ENCODE assay signal across 18 cellular contexts in genomic region chr6:135937126-135937525, GRCh38.
DNase-seq lines count a peak whose midpoint lies in the region; ATAC-seq, FAIRE-seq and TF ChIP-seq lines count a peak whose summit lies in the region.
"Had no signal": no experiment of that assay in that cellular context is flagged by ENCODE, and none has a peak within 500 bp of the region (broad histone marks: within the 10 kb centered on the region; RNA-seq: fewer than 3 reads in every experiment).

No MANE protein-coding gene starts in this region.

- H3K4me1 Mint-ChIP-seq in HFFc6 (ENCODE audit: low read depth) = peaks cover 61% of the 10 kb centered on the region
- H3K4me1 Mint-ChIP-seq: activated naive CD4-positive, alpha-beta T cell treated with anti-CD3 and anti-CD28 coated beads, Interleukin-2, amount 50 U/mL, for 24 hours; CD4-positive, CD25-positive, alpha-beta regulatory T cell; central memory CD8-positive, alpha-beta T cell had no signal

- FAIRE-seq in A549 (lab: Jason Lieb, UNC) = no peak
- FAIRE-seq: HTR-8/SVneo had no signal

- no peak for TF ChIP-seq CTCF in A549 (IDR thresholded peaks at IDR 0.05)
- TF ChIP-seq CTCF in HFFc6 (IDR thresholded peaks at IDR 0.05) = no peak
- no peak for TF ChIP-seq CTCF in psoas muscle (IDR thresholded peaks at IDR 0.05)

- no peaks in the 10 kb centered on the region for H3K27me3 Mint-ChIP-seq in HFFc6 (ENCODE audit: insufficient read depth)
- H3K27me3 Mint-ChIP-seq: activated naive CD4-positive, alpha-beta T cell treated with anti-CD3 and anti-CD28 coated beads, Interleukin-2, amount 50 U/mL, for 24 hours; CD4-positive, CD25-positive, alpha-beta regulatory T cell; central memory CD8-positive, alpha-beta T cell; stimulated activated naive CD8-positive, alpha-beta T cell treated with anti-CD3 and anti-CD28 coated beads, Interleukin-15, Interleukin-2, amounts not matched to agents 100 ng/mL and 50 ng/mL, for 24 hours had no signal

- no peak for TF ChIP-seq POLR2A in A549 (IDR thresholded peaks at IDR 0.05; ENCODE audit: low read length)

- POLR2A ChIA-PET in A549 (lab: Yijun Ruan, JAX) = no interaction called here

- no peak overlapping the region for H3K4me3 ChIP-seq in A549
- H3K4me3 ChIP-seq in psoas muscle = no peak overlapping the region
- H3K4me3 ChIP-seq: transverse colon had no signal

- CTCF ChIA-PET in A549 (lab: Yijun Ruan, JAX) = interaction anchor here (1.1 kb wide), 1 partner anchor 289 kb away, joined by 3 read pairs; no protein-coding TSS in a partner anchor

- no peak for DNase-seq in A549 (ENCODE audit: low read depth in 1 of 2, low spot score in 1 of 2)
- no peak for DNase-seq in HFFc6
- peak; percentile 74 to 88 for DNase-seq in cerebellar nuclear complex (lab: John Stamatoyannopoulos, UW)
- DNase-seq in psoas muscle = no peak
- no peak for DNase-seq in NCI-H2227 (lab: John Stamatoyannopoulos, UW; ENCODE audit: unreplicated experiment)
- no peak for DNase-seq in NCI-H2227 treated with DMSO at 0.1 percent for 48 hours (lab: John Stamatoyannopoulos, UW)
- DNase-seq: CD4-positive, CD25-positive, alpha-beta regulatory T cell; effector CD8-positive, alpha-beta T cell; MV-4-11; NCI-H1694; stimulated activated CD4-positive, alpha-beta T cell treated with anti-CD3 and anti-CD28 coated beads, Interleukin-4, amount 100 ng/mL, for 24 hours; transverse colon had no signal

- TF ChIP-seq RAD21 in A549 (conservative IDR thresholded peaks at IDR 0.05 in 1 of 2, IDR thresholded peaks at IDR 0.05 in 1 of 2) = no peak

- peaks cover 70% of the 10 kb centered on the region for H3K4me1 ChIP-seq in A549
- H3K4me1 ChIP-seq in psoas muscle = peaks cover 18% of the 10 kb centered on the region
- H3K4me1 ChIP-seq: transverse colon had no signal

- ATAC-seq in A549 (no peak; a peak in 1 of 6 replicates), psoas muscle (no peak), GM18873 (IDR thresholded peaks at IDR 0.05; ENCODE audit: low FRiP score, unreplicated experiment) (no peak), HG02870 (IDR thresholded peaks at IDR 0.05; ENCODE audit: unreplicated experiment) (no peak)

- H3K27ac Mint-ChIP-seq in HFFc6 = peak overlapping the region; percentile 99
- H3K27ac Mint-ChIP-seq: activated naive CD4-positive, alpha-beta T cell treated with anti-CD3 and anti-CD28 coated beads, Interleukin-2, amount 50 U/mL, for 24 hours; CD4-positive, CD25-positive, alpha-beta regulatory T cell; stimulated activated naive CD8-positive, alpha-beta T cell treated with anti-CD3 and anti-CD28 coated beads, Interleukin-15, Interleukin-2, amounts not matched to agents 100 ng/mL and 50 ng/mL, for 24 hours had no signal

- H3K4me3 Mint-ChIP-seq in HFFc6 = peak overlapping the region; percentile 74; the same call in 1 of the 2 replicates
- H3K4me3 Mint-ChIP-seq: activated naive CD4-positive, alpha-beta T cell treated with anti-CD3 and anti-CD28 coated beads, Interleukin-2, amount 50 U/mL, for 24 hours; CD4-positive, CD25-positive, alpha-beta regulatory T cell; central memory CD8-positive, alpha-beta T cell; stimulated activated naive CD8-positive, alpha-beta T cell treated with anti-CD3 and anti-CD28 coated beads, Interleukin-15, Interleukin-2, amounts not matched to agents 100 ng/mL and 50 ng/mL, for 24 hours had no signal

- no peaks in the 10 kb centered on the region for H3K27me3 ChIP-seq in psoas muscle (ENCODE audit: insufficient read depth in 3 of 3, low read length in 2 of 3)
- H3K27me3 ChIP-seq: transverse colon had no signal

- no peak for TF ChIP-seq EP300 in A549 (IDR thresholded peaks at IDR 0.05)

- 92% methylated on average over 6 of the region's 6 CpGs for WGBS in A549 (ENCODE audit: missing lambda C conversion rate)
- WGBS in psoas muscle, 3 donors = 49 to 82% (median 61%) methylated on average over 6 of the region's 6 CpGs

- H3K36me3 Mint-ChIP-seq in HFFc6 (ENCODE audit: low read depth) = peaks cover 11% of the 10 kb centered on the region; the same call in 1 of the 2 replicates
- H3K36me3 Mint-ChIP-seq: activated naive CD4-positive, alpha-beta T cell treated with anti-CD3 and anti-CD28 coated beads, Interleukin-2, amount 50 U/mL, for 24 hours; CD4-positive, CD25-positive, alpha-beta regulatory T cell had no signal

- H3K9me3 Mint-ChIP-seq in HFFc6 = no peaks in the 10 kb centered on the region
- H3K9me3 Mint-ChIP-seq: activated naive CD4-positive, alpha-beta T cell treated with anti-CD3 and anti-CD28 coated beads, Interleukin-2, amount 50 U/mL, for 24 hours; CD4-positive, CD25-positive, alpha-beta regulatory T cell; central memory CD8-positive, alpha-beta T cell; stimulated activated naive CD8-positive, alpha-beta T cell treated with anti-CD3 and anti-CD28 coated beads, Interleukin-15, Interleukin-2, amounts not matched to agents 100 ng/mL and 50 ng/mL, for 24 hours had no signal

- no peaks in the 10 kb centered on the region for H3K36me3 ChIP-seq in psoas muscle (ENCODE audit: insufficient read depth in 1 of 2, low read depth in 1 of 2)
- H3K36me3 ChIP-seq: transverse colon had no signal

- H3K9me3 ChIP-seq in A549 (no peaks in the 10 kb centered on the region), psoas muscle (no peaks in the 10 kb centered on the region)
- H3K9me3 ChIP-seq: transverse colon had no signal

- intact Hi-C loops in psoas muscle (cut with DNase I) = loop anchor here (5.0 to 10.0 kb wide), 2 partner anchors 402 to 405 kb away; no protein-coding TSS in a partner anchor

- H3K4me2 ChIP-seq in A549 = peak overlapping the region; percentile 63

- H3K27ac ChIP-seq in A549 (peak overlapping the region; percentile 92 to 96), psoas muscle (peak overlapping the region; percentile 38)

TF ChIP-seq in A549, 52 proteins besides CTCF, POLR2A, EP300 and RAD21:
- TF ChIP-seq CBX2 (IDR thresholded peaks at IDR 0.05; ENCODE audit: borderline replicate concordance, low read depth) (no peak), NPAS2 (CRISPR knock-in tag; IDR thresholded peaks at IDR 0.05; ENCODE audit: borderline replicate concordance) (no peak), BHLHE40 (IDR thresholded peaks at IDR 0.05; ENCODE audit: low read depth, low read length) (no peak), CHD2 (IDR thresholded peaks at IDR 0.05; ENCODE audit: low read length, partially characterized antibody) (no peak), SREBF2 (IDR thresholded peaks at IDR 0.05) (no peak), CEBPB (IDR thresholded peaks at IDR 0.05) (no peak), ESRRA (IDR thresholded peaks at IDR 0.05; ENCODE audit: borderline replicate concordance, low read length) (no peak), FOSL2 (IDR thresholded peaks at IDR 0.05) (no peak), FOSL2 (CRISPR knock-in tag; IDR thresholded peaks at IDR 0.05) (no peak), REST (IDR thresholded peaks at IDR 0.05) (no peak), ZC3H11A (IDR thresholded peaks at IDR 0.05) (no peak), HOXB5 (CRISPR knock-in tag; IDR thresholded peaks at IDR 0.05) (no peak), HOXA7 (CRISPR knock-in tag; IDR thresholded peaks at IDR 0.05) (no peak)
- TF ChIP-seq, protein P1, sequence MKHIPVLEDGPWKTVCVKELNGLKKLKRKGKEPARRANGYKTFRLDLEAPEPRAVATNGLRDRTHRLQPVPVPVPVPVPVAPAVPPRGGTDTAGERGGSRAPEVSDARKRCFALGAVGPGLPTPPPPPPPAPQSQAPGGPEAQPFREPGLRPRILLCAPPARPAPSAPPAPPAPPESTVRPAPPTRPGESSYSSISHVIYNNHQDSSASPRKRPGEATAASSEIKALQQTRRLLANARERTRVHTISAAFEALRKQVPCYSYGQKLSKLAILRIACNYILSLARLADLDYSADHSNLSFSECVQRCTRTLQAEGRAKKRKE (CRISPR knock-in tag; IDR thresholded peaks at IDR 0.05; ENCODE audit: low read depth) = no peak
- TF ChIP-seq, protein P2, sequence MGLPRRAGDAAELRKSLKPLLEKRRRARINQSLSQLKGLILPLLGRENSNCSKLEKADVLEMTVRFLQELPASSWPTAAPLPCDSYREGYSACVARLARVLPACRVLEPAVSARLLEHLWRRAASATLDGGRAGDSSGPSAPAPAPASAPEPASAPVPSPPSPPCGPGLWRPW (IDR thresholded peaks at IDR 0.05) = no peak
TF ChIP-seq in A549: peak in this region for 0.

Comparison
In these comparisons a context has a peak if more than half of its experiments do, and no peak if none do; other contexts are left out.
1. DNase-seq: peak in cerebellar nuclear complex (2 of 2); none in A549 (0 of 2), HFFc6 (single experiment), psoas muscle (0 of 2), NCI-H2227 (single experiment) and NCI-H2227 treated with DMSO at 0.1 percent for 48 hours (single experiment).